ENCODE assay signal across 11 cellular contexts in genomic region chr7:92423646-92424045, GRCh38. TPM values are rescaled to one million over a fixed set of nuclear protein-coding genes. Genes with fewer than 3 reads are reported as not detected.
DNase-seq lines count a peak whose midpoint lies in the region; ATAC-seq and TF ChIP-seq lines count a peak whose summit lies in the region.
"Had no signal": no experiment of that assay in that cellular context is flagged by ENCODE, and none has a peak within 500 bp of the region (broad histone marks: within the 10 kb centered on the region; RNA-seq: fewer than 3 reads in every experiment).

No MANE protein-coding gene starts in this region.

- no peaks in the 10 kb centered on the region for H3F3A ChIP-seq in PC-3 (ENCODE audit: low read length, unreplicated experiment)

- POLR2A ChIA-PET in PC-3 (lab: Charles Lee; ENCODE audit: unreplicated experiment) = no interaction called here

- H3K27ac ChIP-seq in PC-3 (ENCODE audit: low read length) (no peak overlapping the region), hepatocyte (peak overlapping the region; percentile 52), subcutaneous abdominal adipose tissue (ENCODE audit: low read depth, low read length) (no peak overlapping the region)

- H3K9me3 ChIP-seq in PC-3 (ENCODE audit: low read length) (no peaks in the 10 kb centered on the region), hepatocyte (ENCODE audit: low read depth) (no peaks in the 10 kb centered on the region), subcutaneous abdominal adipose tissue (ENCODE audit: control insufficient read depth in 5 of 5, low read length in 5 of 5) (no peaks in the 10 kb centered on the region)

- H3K9me3 Mint-ChIP-seq in activated T-cell treated with anti-CD3 and anti-CD28 coated beads, Interleukin-2, amount 50 U/mL, for 4 hours = no peaks in the 10 kb centered on the region

- H3K4me1 ChIP-seq in PC-3 (ENCODE audit: insufficient read depth, low read length) (no peaks in the 10 kb centered on the region; the same call in 1 of the 2 replicates), hepatocyte (ENCODE audit: insufficient read depth) (peaks cover 11% of the 10 kb centered on the region), subcutaneous abdominal adipose tissue (ENCODE audit: control insufficient read depth in 5 of 5, insufficient read depth in 5 of 5, low read length in 5 of 5) (peaks cover 2 to 10% (median 6%) of the 10 kb centered on the region in 5 donors)

- ATAC-seq in activated T-cell treated with anti-CD3 and anti-CD28 coated beads, Interleukin-2, amount 50 U/mL, for 4 hours = no peak
- ATAC-seq in PC-3 (no peak), GM21576 (IDR thresholded peaks at IDR 0.05; ENCODE audit: unreplicated experiment) (no peak), GM19395 (IDR thresholded peaks at IDR 0.05; ENCODE audit: unreplicated experiment) (no peak)

- H3K9me2 ChIP-seq in PC-3 (replicated peaks; ENCODE audit: low read length) (no peaks in the 10 kb centered on the region), hepatocyte (replicated peaks; ENCODE audit: insufficient read depth) (no peaks in the 10 kb centered on the region)

- H3K4me3 ChIP-seq in PC-3 (ENCODE audit: low read length) (no peak overlapping the region), hepatocyte (no peak overlapping the region), subcutaneous abdominal adipose tissue (ENCODE audit: low read depth in 1 of 5, low read length in 5 of 5) (peak overlapping the region in 2 of 5 donors; percentile 87 to 88)

- 85% methylated on average over 4 of the region's 4 CpGs for WGBS in hepatocyte (ENCODE audit: low lambda C conversion rate, missing lambda C conversion rate)

- peaks cover 27% of the 10 kb centered on the region for H3K27me3 Mint-ChIP-seq in activated T-cell treated with anti-CD3 and anti-CD28 coated beads, Interleukin-2, amount 50 U/mL, for 4 hours (ENCODE audit: low read depth)

- H3K36me3 ChIP-seq in PC-3 (ENCODE audit: low read depth, low read length) (no peaks in the 10 kb centered on the region), hepatocyte (replicated peaks; ENCODE audit: insufficient read depth, low read depth) (no peaks in the 10 kb centered on the region), subcutaneous abdominal adipose tissue (ENCODE audit: control insufficient read depth in 5 of 5, insufficient read depth in 5 of 5, low read length in 5 of 5) (no peaks in the 10 kb centered on the region)

- H3K4me1 Mint-ChIP-seq in activated T-cell treated with anti-CD3 and anti-CD28 coated beads, Interleukin-2, amount 50 U/mL, for 4 hours (ENCODE audit: low read depth) = peaks cover 13% of the 10 kb centered on the region

- intact Hi-C loops in PC-3 (cut with micrococcal nuclease) = loop anchor here (1.0 kb wide), 2 partner anchors 24 to 37 kb away; partner anchors contain the start of gene GATAD1

- DNase-seq in activated T-cell treated with anti-CD3 and anti-CD28 coated beads, Interleukin-2, amount 50 U/mL, for 4 hours = no peak
- DNase-seq in activated T-cell treated with anti-CD3 and anti-CD28 coated beads, Interleukin-2, amount 50 U/mL, for 48 hours = no peak
- DNase-seq in PC-3 (no peak), hepatocyte (ENCODE audit: low spot score) (no peak), NCI-H524 treated with DMSO at 0.1 percent for 48 hours (lab: John Stamatoyannopoulos, UW) (no peak)
- DNase-seq: effector CD8-positive, alpha-beta T cell had no signal

- peak overlapping the region; percentile 92; the same call in 1 of the 2 replicates for H2AFZ ChIP-seq in PC-3 (ENCODE audit: low read length)
- H2AFZ ChIP-seq in hepatocyte = peak overlapping the region; percentile 98

- H3K36me3 Mint-ChIP-seq in activated T-cell treated with anti-CD3 and anti-CD28 coated beads, Interleukin-2, amount 50 U/mL, for 4 hours (ENCODE audit: insufficient read depth) = no peaks in the 10 kb centered on the region

- TF ChIP-seq CTCF in PC-3 (conservative IDR thresholded peaks at IDR 0.05; ENCODE audit: low read depth, low read length) (no peak), hepatocyte (IDR thresholded peaks at IDR 0.05; ENCODE audit: poor library complexity) (no peak)

- no TSS peak for BruUV-seq in PC-3 (replicated peaks; lab: Mats Ljungman, UMichigan)

- H3K27me3 ChIP-seq in PC-3 (ENCODE audit: low read length) (no peaks in the 10 kb centered on the region), hepatocyte (no peaks in the 10 kb centered on the region), subcutaneous abdominal adipose tissue (ENCODE audit: control insufficient read depth in 5 of 5, insufficient read depth in 4 of 5, low read length in 5 of 5) (peaks cover 0 to 6% (median 2%) of the 10 kb centered on the region in 5 donors)

- H3K4me3 Mint-ChIP-seq in activated T-cell treated with anti-CD3 and anti-CD28 coated beads, Interleukin-2, amount 50 U/mL, for 4 hours = peak overlapping the region; percentile 14

- CTCF ChIA-PET in PC-3 (lab: Charles Lee) = interaction anchor here (0.9 to 1.3 kb wide), 2 partner anchors 8 to 24 kb away, joined by 5 to 26 read pairs; partner anchors contain the start of gene GATAD1

- H3K9ac ChIP-seq in PC-3 (ENCODE audit: low read length) (no peak overlapping the region), subcutaneous abdominal adipose tissue (ENCODE audit: low read length in 5 of 5) (peak overlapping the region in 3 of 5 donors; percentile 28 to 71 (median 57))

- H3K79me2 ChIP-seq in PC-3 (ENCODE audit: low read length) = no peaks in the 10 kb centered on the region
- no peaks in the 10 kb centered on the region for H3K79me2 ChIP-seq in hepatocyte

- peak overlapping the region; percentile 91; the same call in 1 of the 2 replicates for H3K4me2 ChIP-seq in PC-3 (ENCODE audit: low read length)
- H3K4me2 ChIP-seq in hepatocyte = peak overlapping the region; percentile 95

- H4K20me1 ChIP-seq in PC-3 (ENCODE audit: low read length) (no peaks in the 10 kb centered on the region), hepatocyte (ENCODE audit: insufficient read depth, poor library complexity, severe bottlenecking) (no peaks in the 10 kb centered on the region)

RNA-seq across cellular contexts. Expression of gene GATAD1, which starts 23.6 kb away (rescaled TPM):
- 10 to 100 TPM in 2 of 3 donors, 1 to 10 TPM in 1; 8.4 to 12.2 (median 10.4) TPM for total RNA-seq in activated T-cell treated with anti-CD3 and anti-CD28 coated beads, Interleukin-2, amount 50 U/mL, for 4 hours
- total RNA-seq in PC-3 (2014; rRNA removed) (15.8 and 20.0 TPM in 2 replicates), hepatocyte (27.5 and 33.2 TPM in 2 replicates)
- 25.3 and 28.7 TPM in 2 replicates for polyA plus RNA-seq in hepatocyte

RNA-seq across cellular contexts. Expression of gene ERVW-1, which starts 54.1 kb away (rescaled TPM):
- total RNA-seq in activated T-cell treated with anti-CD3 and anti-CD28 coated beads, Interleukin-2, amount 50 U/mL, for 4 hours = not detected
- total RNA-seq in PC-3 (2014; rRNA removed) (not detected in 2 replicates), hepatocyte (0.37 TPM in 1 of 2 replicates, not detected in the other)
- 0.23 TPM in 1 of 2 replicates, not detected in the other for polyA plus RNA-seq in hepatocyte
- total RNA-seq: G401 had no signal
- polyA plus RNA-seq: adipose tissue had no signal
